In genomic region chr2:53767405-53768232, GRCh38 we compare ENCODE assay signal across 7 cellular contexts. TPM values are rescaled to one million over a fixed set of nuclear protein-coding genes. Genes with fewer than 3 reads are reported as not detected.
DNase-seq lines count a peak whose midpoint lies in the region; ATAC-seq and TF ChIP-seq lines count a peak whose summit lies in the region.

Gene CHAC2, plus strand, starts transcription at chr2:53767804. Its CDS starts 83 bp downstream, at chr2:53767887.

- H3K4me3 ChIP-seq in astrocyte of the cerebellum (ENCODE audit: low read depth, low read length), result peak within 1 kb of the TSS; percentile 83
- H3K4me3 ChIP-seq in hepatocyte, result peak within 1 kb of the TSS; percentile 53
- peak within 1 kb of the TSS; percentile 82 for H3K4me3 ChIP-seq in retinal pigment epithelial cell (ENCODE audit: low read length)

- TF ChIP-seq CTCF in astrocyte of the cerebellum (IDR thresholded peaks at IDR 0.05; ENCODE audit: low read depth, low read length, missing control alignments), result peak; percentile 49
- no peak for TF ChIP-seq CTCF in hepatocyte (IDR thresholded peaks at IDR 0.05; ENCODE audit: poor library complexity)
- peak; percentile 41 for TF ChIP-seq CTCF in retinal pigment epithelial cell (conservative IDR thresholded peaks at IDR 0.05; ENCODE audit: low read depth, low read length)

- in situ Hi-C loops in astrocyte of the cerebellum (cut with HindIII; ENCODE audit: low sequenced_read_pairs), result no loop called here

- H3K9me3 ChIP-seq in hepatocyte (ENCODE audit: low read depth), result no peaks in the 10 kb centered on the region

- H3K4me1 ChIP-seq in hepatocyte (ENCODE audit: insufficient read depth), result peaks cover 8% of the 10 kb centered on the region

- no peaks in the 10 kb centered on the region for H3K36me3 ChIP-seq in hepatocyte (replicated peaks; ENCODE audit: insufficient read depth, low read depth)

- H3K4me2 ChIP-seq in hepatocyte, result peak within 1 kb of the TSS; percentile 78

- no peaks in the 10 kb centered on the region for H3K27me3 ChIP-seq in hepatocyte

- no peaks in the 10 kb centered on the region for H3K9me2 ChIP-seq in hepatocyte (replicated peaks; ENCODE audit: insufficient read depth)

- peak within 1 kb of the TSS; percentile 77 for H3K27ac ChIP-seq in hepatocyte

- H2AFZ ChIP-seq in hepatocyte, result peak within 1 kb of the TSS; percentile 70

- ATAC-seq in GM18508 (IDR thresholded peaks at IDR 0.05; ENCODE audit: insufficient read depth, unreplicated experiment), result peak; percentile 85
- peak; percentile 92 for ATAC-seq in HG02973 (IDR thresholded peaks at IDR 0.05; ENCODE audit: unreplicated experiment)

- DNase-seq in NCI-H1930 (lab: John Stamatoyannopoulos, UW) (peak; percentile 73 to 75), T-helper 22 cell (ENCODE audit: low read depth) (peak; percentile 73), astrocyte of the cerebellum (ENCODE audit: low read depth) (peak; percentile 51), hepatocyte (ENCODE audit: low spot score) (peak; percentile 92), retinal pigment epithelial cell (ENCODE audit: low read depth) (no peak)

- no peaks in the 10 kb centered on the region for H4K20me1 ChIP-seq in hepatocyte (ENCODE audit: insufficient read depth, poor library complexity, severe bottlenecking)

- WGBS in hepatocyte (ENCODE audit: low lambda C conversion rate, missing lambda C conversion rate), result under 1% methylated on average over 42 of the region's 45 CpGs

- H3K79me2 ChIP-seq in hepatocyte, result peaks cover 15% of the 10 kb centered on the region

RNA-seq across cellular contexts. Expression of gene CHAC2, which starts in this region (rescaled TPM):
- 2.1 and 3.5 TPM in 2 replicates for total RNA-seq in hepatocyte
- polyA plus RNA-seq in hepatocyte, result 2.1 and 3.8 TPM in 2 replicates
